ENCODE assay signal across 8 cellular contexts in the genomic region with DNA sequence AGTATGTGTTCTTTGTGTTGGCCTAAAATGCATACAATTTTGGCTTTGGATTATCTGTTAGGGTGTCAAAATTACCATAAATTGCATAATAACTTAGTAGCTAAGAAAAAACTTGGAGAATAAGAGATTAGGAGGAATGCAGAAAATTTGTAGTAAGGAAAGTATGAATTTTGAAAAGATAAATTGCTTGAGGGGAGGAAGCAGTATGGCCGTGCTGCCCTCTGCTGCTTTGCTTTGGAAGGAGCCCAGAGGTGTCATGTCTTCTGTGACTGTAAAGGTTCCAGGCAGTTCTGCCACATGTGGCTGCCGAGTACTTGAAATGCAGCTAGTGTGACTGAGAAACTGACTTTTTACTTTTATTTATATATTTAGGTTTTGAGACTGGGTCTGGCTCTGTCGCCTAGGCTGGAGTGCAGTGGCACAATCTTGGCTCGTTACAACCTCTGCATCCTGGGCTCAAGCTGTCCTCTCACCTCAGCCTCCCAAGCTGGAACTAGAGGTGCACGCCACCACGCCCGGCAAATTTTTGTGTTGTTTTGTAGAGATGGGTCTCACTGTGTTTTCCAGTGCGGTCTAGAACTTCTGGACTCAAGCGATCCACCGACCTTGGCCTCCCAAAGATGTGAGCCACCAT. TPM values are rescaled to one million over a fixed set of nuclear protein-coding genes. Genes with fewer than 3 reads are reported as not detected.
DNase-seq lines count a peak whose midpoint lies in the region; ATAC-seq and TF ChIP-seq lines count a peak whose summit lies in the region.

No MANE protein-coding gene starts in this region.

- peaks cover 9 to 12% of the 10 kb centered on the region in 2 donors for H3K36me3 ChIP-seq in lung (ENCODE audit: control insufficient read depth in 2 of 2, insufficient read depth in 2 of 2, low read length in 2 of 2)

- peak overlapping the region; percentile 98 for H3K4me3 Mint-ChIP-seq in stimulated activated memory B cell treated with anti-CD40 and anti-IgM and Interleukin-4, amounts not matched to agents 10 μg/mL and 1 μg/mL and 100 μg/mL, for 72 hours

- peaks cover 16% of the 10 kb centered on the region for H3K4me1 Mint-ChIP-seq in stimulated activated memory B cell treated with anti-CD40 and anti-IgM and Interleukin-4, amounts not matched to agents 10 μg/mL and 1 μg/mL and 100 μg/mL, for 72 hours

- peak overlapping the region; percentile 95 for H3K27ac Mint-ChIP-seq in stimulated activated memory B cell treated with anti-CD40 and anti-IgM and Interleukin-4, amounts not matched to agents 10 μg/mL and 1 μg/mL and 100 μg/mL, for 72 hours

- peak; percentile 17 for DNase-seq in NCI-H510A treated with DMSO at 0.1 percent for 48 hours (lab: John Stamatoyannopoulos, UW)
- no peak for DNase-seq in NCI-H510A (lab: John Stamatoyannopoulos, UW)
- DNase-seq in NAMALWA (ENCODE audit: low spot score): peak; percentile 77
- DNase-seq in activated CD4-positive, alpha-beta T cell treated with anti-CD3 and anti-CD28 coated beads for 24 hours (ENCODE audit: low read depth in 2 of 2): peak; percentile 40 to 43
- no peak for DNase-seq in coronary artery (ENCODE audit: low spot score)
- DNase-seq in lung (ENCODE audit: low spot score): no peak

- no peaks in the 10 kb centered on the region for H3K9me3 Mint-ChIP-seq in stimulated activated memory B cell treated with anti-CD40 and anti-IgM and Interleukin-4, amounts not matched to agents 10 μg/mL and 1 μg/mL and 100 μg/mL, for 72 hours

- H3K4me1 ChIP-seq in lung (ENCODE audit: control insufficient read depth in 2 of 2, insufficient read depth in 2 of 2, low read length in 2 of 2): peaks cover 5 to 7% of the 10 kb centered on the region in 2 donors

- H3K27ac ChIP-seq in coronary artery (no peak overlapping the region), lung (ENCODE audit: low read depth in 1 of 2, low read length in 1 of 2) (no peak overlapping the region)

- peaks cover 9% of the 10 kb centered on the region for H3K36me3 Mint-ChIP-seq in stimulated activated memory B cell treated with anti-CD40 and anti-IgM and Interleukin-4, amounts not matched to agents 10 μg/mL and 1 μg/mL and 100 μg/mL, for 72 hours

- no peaks in the 10 kb centered on the region for H3K27me3 ChIP-seq in lung (ENCODE audit: control insufficient read depth, insufficient read depth)

- peak overlapping the region; percentile 87 for H3K4me3 ChIP-seq in coronary artery
- H3K4me3 ChIP-seq in lung: no peak overlapping the region

- no peak for ATAC-seq in lung (ENCODE audit: insufficient read depth, low FRiP score)
- ATAC-seq in stimulated activated memory B cell treated with anti-CD40 and anti-IgM and Interleukin-4, amounts not matched to agents 10 μg/mL and 1 μg/mL and 100 μg/mL, for 72 hours: no peak
- no peak for ATAC-seq in GM19023 (IDR thresholded peaks at IDR 0.05; ENCODE audit: unreplicated experiment)

- TF ChIP-seq CTCF in coronary artery (IDR thresholded peaks at IDR 0.05) (peak; percentile 52), lung (IDR thresholded peaks at IDR 0.05; ENCODE audit: control extremely low read depth, extremely low read depth) (peak; percentile 42)

- H3K27me3 Mint-ChIP-seq in stimulated activated memory B cell treated with anti-CD40 and anti-IgM and Interleukin-4, amounts not matched to agents 10 μg/mL and 1 μg/mL and 100 μg/mL, for 72 hours: no peaks in the 10 kb centered on the region

- H3K9me3 ChIP-seq in lung (ENCODE audit: control insufficient read depth in 2 of 2, insufficient read depth in 1 of 2, low read length in 1 of 2): no peaks in the 10 kb centered on the region

- 75 to 76% methylated on average over 10 of the region's 10 CpGs for WGBS in lung, 2 donors

RNA-seq across cellular contexts. Expression of a gene that starts 1.8 kb away (rescaled TPM):
- 10 to 100 TPM; 41.2 to 44.7 TPM for total RNA-seq in lung
- 10 to 100 TPM; 35.2 to 62.9 TPM for polyA plus RNA-seq in lung

RNA-seq across cellular contexts. Expression of a gene that starts 22.3 kb away (rescaled TPM):
- total RNA-seq in lung: 10 to 100 TPM; 67.2 to 83.8 TPM
- polyA plus RNA-seq in lung: 10 to 100 TPM; 68.2 to 81.7 TPM

Comparison
In these comparisons a context has a peak if more than half of its experiments do, and no peak if none do; other contexts are left out.
1. DNase-seq: peak in NCI-H510A treated with DMSO at 0.1 percent for 48 hours (single experiment), NAMALWA (single experiment) and activated CD4-positive, alpha-beta T cell treated with anti-CD3 and anti-CD28 coated beads for 24 hours (2 of 2); none in NCI-H510A (single experiment), coronary artery (single experiment) and lung (single experiment).